Comparison of ENCODE assay signal across 1 cellular context in genomic region chr3:26621891-26622633, GRCh38.
TF ChIP-seq lines count a peak whose summit lies in the region.

No MANE protein-coding gene starts in this region.

TF ChIP-seq in WTC11, 78 proteins besides CTCF, POLR2A, EP300 and RAD21 (continued from another document):
- TF ChIP-seq, protein P1, sequence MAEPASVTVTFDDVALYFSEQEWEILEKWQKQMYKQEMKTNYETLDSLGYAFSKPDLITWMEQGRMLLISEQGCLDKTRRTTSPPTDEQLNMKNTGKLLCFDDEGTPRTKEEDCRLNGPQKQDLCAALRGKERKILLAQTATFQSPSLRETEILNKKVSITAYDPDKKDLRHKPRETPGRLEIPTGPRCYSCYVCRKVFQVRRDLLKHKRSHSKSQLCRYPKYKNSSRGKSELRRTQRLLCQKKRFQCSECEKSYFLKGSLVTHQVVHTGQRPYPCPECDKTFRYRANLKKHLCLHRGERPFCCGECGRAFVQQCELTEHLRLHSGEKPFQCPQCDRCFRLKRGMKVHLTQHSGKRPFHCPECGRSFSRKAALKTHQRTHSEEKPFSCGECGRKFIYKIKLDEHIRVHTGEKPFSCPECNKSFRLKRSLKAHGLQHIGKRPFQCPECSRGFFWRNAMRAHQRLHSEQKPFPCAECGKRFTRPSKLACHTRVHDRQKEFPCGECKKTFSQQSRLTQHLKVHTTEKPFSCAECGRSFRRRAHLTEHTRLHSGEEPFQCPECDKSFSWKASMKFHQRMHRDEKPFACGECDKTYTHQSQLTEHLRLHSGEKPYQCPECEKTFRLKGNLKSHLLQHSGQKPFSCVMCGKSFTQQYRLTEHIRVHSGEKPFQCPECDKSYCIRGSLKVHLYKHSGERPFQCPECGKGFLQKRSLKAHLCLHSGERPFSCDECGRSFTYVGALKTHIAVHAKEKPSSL (CRISPR knock-in tag; conservative IDR thresholded peaks at IDR 0.05), result no peak
- no peak for TF ChIP-seq ZBTB21 (CRISPR knock-in tag; IDR thresholded peaks at IDR 0.05; ENCODE audit: borderline replicate concordance)
- TF ChIP-seq KAT7 (CRISPR knock-in tag; IDR thresholded peaks at IDR 0.05; ENCODE audit: borderline replicate concordance), result no peak
- no peak for TF ChIP-seq TEAD1 (CRISPR knock-in tag; IDR thresholded peaks at IDR 0.05)
- no peak for TF ChIP-seq ATF6 (CRISPR knock-in tag; IDR thresholded peaks at IDR 0.05)
- TF ChIP-seq ELF4 (CRISPR knock-in tag; IDR thresholded peaks at IDR 0.05; ENCODE audit: low read depth), result no peak
- TF ChIP-seq FOXJ3 (CRISPR knock-in tag; IDR thresholded peaks at IDR 0.05; ENCODE audit: borderline replicate concordance), result no peak
- no peak for TF ChIP-seq NFATC4 (CRISPR knock-in tag; IDR thresholded peaks at IDR 0.05)
- TF ChIP-seq FOXP1 (CRISPR knock-in tag; IDR thresholded peaks at IDR 0.05; ENCODE audit: borderline replicate concordance), result no peak
- no peak for TF ChIP-seq ZNF416 (CRISPR knock-in tag; IDR thresholded peaks at IDR 0.05)
- TF ChIP-seq AFF4 (CRISPR knock-in tag; IDR thresholded peaks at IDR 0.05; ENCODE audit: borderline replicate concordance), result no peak
- TF ChIP-seq ZNF423 (CRISPR knock-in tag; IDR thresholded peaks at IDR 0.05), result no peak
- TF ChIP-seq, protein P2, sequence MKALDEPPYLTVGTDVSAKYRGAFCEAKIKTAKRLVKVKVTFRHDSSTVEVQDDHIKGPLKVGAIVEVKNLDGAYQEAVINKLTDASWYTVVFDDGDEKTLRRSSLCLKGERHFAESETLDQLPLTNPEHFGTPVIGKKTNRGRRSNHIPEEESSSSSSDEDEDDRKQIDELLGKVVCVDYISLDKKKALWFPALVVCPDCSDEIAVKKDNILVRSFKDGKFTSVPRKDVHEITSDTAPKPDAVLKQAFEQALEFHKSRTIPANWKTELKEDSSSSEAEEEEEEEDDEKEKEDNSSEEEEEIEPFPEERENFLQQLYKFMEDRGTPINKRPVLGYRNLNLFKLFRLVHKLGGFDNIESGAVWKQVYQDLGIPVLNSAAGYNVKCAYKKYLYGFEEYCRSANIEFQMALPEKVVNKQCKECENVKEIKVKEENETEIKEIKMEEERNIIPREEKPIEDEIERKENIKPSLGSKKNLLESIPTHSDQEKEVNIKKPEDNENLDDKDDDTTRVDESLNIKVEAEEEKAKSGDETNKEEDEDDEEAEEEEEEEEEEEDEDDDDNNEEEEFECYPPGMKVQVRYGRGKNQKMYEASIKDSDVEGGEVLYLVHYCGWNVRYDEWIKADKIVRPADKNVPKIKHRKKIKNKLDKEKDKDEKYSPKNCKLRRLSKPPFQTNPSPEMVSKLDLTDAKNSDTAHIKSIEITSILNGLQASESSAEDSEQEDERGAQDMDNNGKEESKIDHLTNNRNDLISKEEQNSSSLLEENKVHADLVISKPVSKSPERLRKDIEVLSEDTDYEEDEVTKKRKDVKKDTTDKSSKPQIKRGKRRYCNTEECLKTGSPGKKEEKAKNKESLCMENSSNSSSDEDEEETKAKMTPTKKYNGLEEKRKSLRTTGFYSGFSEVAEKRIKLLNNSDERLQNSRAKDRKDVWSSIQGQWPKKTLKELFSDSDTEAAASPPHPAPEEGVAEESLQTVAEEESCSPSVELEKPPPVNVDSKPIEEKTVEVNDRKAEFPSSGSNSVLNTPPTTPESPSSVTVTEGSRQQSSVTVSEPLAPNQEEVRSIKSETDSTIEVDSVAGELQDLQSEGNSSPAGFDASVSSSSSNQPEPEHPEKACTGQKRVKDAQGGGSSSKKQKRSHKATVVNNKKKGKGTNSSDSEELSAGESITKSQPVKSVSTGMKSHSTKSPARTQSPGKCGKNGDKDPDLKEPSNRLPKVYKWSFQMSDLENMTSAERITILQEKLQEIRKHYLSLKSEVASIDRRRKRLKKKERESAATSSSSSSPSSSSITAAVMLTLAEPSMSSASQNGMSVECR (CRISPR knock-in tag; IDR thresholded peaks at IDR 0.05; ENCODE audit: borderline replicate concordance), result no peak
TF ChIP-seq in WTC11: peak in this region for 0.
